In the genomic region with DNA sequence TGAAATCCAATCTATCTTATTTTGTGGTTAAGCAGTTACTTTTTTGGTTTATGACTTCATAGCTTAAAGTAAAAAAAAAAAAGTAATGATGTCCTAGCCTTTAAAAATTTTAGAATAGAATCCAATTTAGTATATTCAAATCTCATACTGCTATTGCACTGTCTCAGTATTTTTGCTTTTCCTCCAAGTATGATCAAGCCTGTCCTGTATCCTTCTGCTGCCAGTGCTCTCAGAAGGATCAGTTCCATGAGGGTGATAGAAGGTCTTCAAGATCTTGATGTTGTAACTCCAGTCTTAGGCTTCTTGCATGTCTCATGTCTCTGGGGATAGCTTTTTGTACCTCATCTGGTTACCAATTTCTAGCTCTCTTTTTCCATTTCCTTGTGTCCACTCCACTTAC, we compare ENCODE assay signal across 17 cellular contexts.
"Had no signal": no experiment of that assay in that cellular context is flagged by ENCODE, and none has a peak within 500 bp of the region (broad histone marks: within the 10 kb centered on the region; RNA-seq: fewer than 3 reads in every experiment).

No MANE protein-coding gene starts in this region.

- ATAC-seq: esophagus mucosa; foreskin keratinocyte; pancreas; right lobe of liver; stimulated activated memory B cell treated with anti-CD40 and anti-IgM and Interleukin-4, amounts not matched to agents 10 μg/mL and 1 μg/mL and 100 μg/mL, for 72 hours; upper lobe of right lung had no signal

- H3K4me3 ChIP-seq: heart left ventricle, pancreas, right lobe of liver, spleen, testis, tibial nerve, upper lobe of right lung had no signal

- H3K36me3 ChIP-seq: heart left ventricle, pancreas, right lobe of liver, spleen, tibial nerve, upper lobe of right lung had no signal

- H3K9me3 ChIP-seq: heart left ventricle, pancreas, right lobe of liver, spleen, testis, tibial nerve, upper lobe of right lung had no signal

- H3K27ac ChIP-seq: foreskin keratinocyte, pancreas, right lobe of liver, spleen, testis, upper lobe of right lung had no signal

- H3K27me3 ChIP-seq: foreskin keratinocyte, heart left ventricle, pancreas, right lobe of liver, spleen, testis, tibial nerve, upper lobe of right lung had no signal

- H3K4me1 ChIP-seq: foreskin keratinocyte, pancreas, right lobe of liver, spleen, upper lobe of right lung had no signal

- DNase-seq: effector memory CD4-positive, alpha-beta T cell; foreskin keratinocyte; heart left ventricle; mesendoderm; naive B cell; occipital lobe; pancreas; right lobe of liver; spleen; stimulated activated CD4-positive, alpha-beta T cell treated with anti-CD3 and anti-CD28 coated beads, Interleukin-15, amount 100 ng/mL, for 24 hours; stimulated activated CD4-positive, alpha-beta T cell treated with anti-CD3 and anti-CD28 coated beads, Interleukin-1b, Interleukin-23, amount 100 ng/mL, for 48 hours; stimulated activated CD4-positive, alpha-beta T cell treated with anti-CD3 and anti-CD28 coated beads, Interleukin-4, amount 100 ng/mL, for 24 hours; testis; upper lobe of right lung had no signal
